ENCODE assay signal across 10 cellular contexts in genomic region chr6:4351506-4351852, GRCh38.
DNase-seq lines count a peak whose midpoint lies in the region; ATAC-seq and TF ChIP-seq lines count a peak whose summit lies in the region.
"Had no signal": no experiment of that assay in that cellular context is flagged by ENCODE, and none has a peak within 500 bp of the region (broad histone marks: within the 10 kb centered on the region; RNA-seq: fewer than 3 reads in every experiment).

No MANE protein-coding gene starts in this region.

- H3K27me3 ChIP-seq in HUES48 (ENCODE audit: control insufficient read depth, insufficient read depth, low read length) (no peaks in the 10 kb centered on the region), colonic mucosa (no peaks in the 10 kb centered on the region), left lung (no peaks in the 10 kb centered on the region), stomach (peaks cover 0 to 7% (median 0%) of the 10 kb centered on the region in 3 donors)

- intact Hi-C loops in colonic mucosa (cut with DNase I) (no loop called here), left lung (cut with DNase I) (no loop called here), stomach (cut with DNase I; ENCODE audit: low total_unique reads) (no loop called here)

- no peak for DNase-seq in colonic mucosa
- DNase-seq in left lung: no peak
- no peak for DNase-seq in stomach
- no peak for DNase-seq in activated CD4-positive, CD25-positive, alpha-beta regulatory T cell treated with anti-CD3 and anti-CD28 coated beads, Interleukin-2, amount 50 U/mL, for 72 hours
- no peak for DNase-seq in nephron progenitor cell
- DNase-seq: CD4-positive, alpha-beta T cell; NCI-H187 treated with DMSO at 0.1 percent for 48 hours had no signal

- ATAC-seq in left lung: no peak
- no peak for ATAC-seq in GM18505 (IDR thresholded peaks at IDR 0.05; ENCODE audit: unreplicated experiment)
- no peak for ATAC-seq in HG03025 (IDR thresholded peaks at IDR 0.05; ENCODE audit: low FRiP score, unreplicated experiment)

- H3K4me3 ChIP-seq in HUES48 (ENCODE audit: low read depth, low read length): no peak overlapping the region
- H3K4me3 ChIP-seq in colonic mucosa: no peak overlapping the region
- no peak overlapping the region for H3K4me3 ChIP-seq in left lung
- H3K4me3 ChIP-seq in stomach: no peak overlapping the region

- H3K36me3 ChIP-seq in HUES48 (ENCODE audit: control insufficient read depth, insufficient read depth, low read length) (no peaks in the 10 kb centered on the region), colonic mucosa (no peaks in the 10 kb centered on the region), left lung (no peaks in the 10 kb centered on the region), stomach (no peaks in the 10 kb centered on the region)

- H3K27ac Mint-ChIP-seq in nephron progenitor cell: no peak overlapping the region
- H3K27ac Mint-ChIP-seq: CD4-positive, alpha-beta T cell had no signal

- TF ChIP-seq EP300 in stomach (IDR thresholded peaks at IDR 0.05): no peak

- no peak overlapping the region for H3K4me3 Mint-ChIP-seq in nephron progenitor cell
- H3K4me3 Mint-ChIP-seq: CD4-positive, alpha-beta T cell had no signal

- no peak overlapping the region for H3K9ac ChIP-seq in HUES48 (ENCODE audit: low read depth, low read length)
- H3K9ac ChIP-seq in colonic mucosa (ENCODE audit: low read depth in 2 of 2, low read length in 2 of 2): no peak overlapping the region

- peak overlapping the region; percentile 15 for H3K27ac ChIP-seq in HUES48 (ENCODE audit: low read depth, low read length)
- peak overlapping the region; percentile 13 for H3K27ac ChIP-seq in colonic mucosa
- peak overlapping the region; percentile 28 to 61 for H3K27ac ChIP-seq in left lung
- H3K27ac ChIP-seq in stomach: peak overlapping the region; percentile 14 to 84 (median 79)

- peaks cover 4% of the 10 kb centered on the region for H3K9me3 Mint-ChIP-seq in nephron progenitor cell
- H3K9me3 Mint-ChIP-seq: CD4-positive, alpha-beta T cell had no signal

- no peak for TF ChIP-seq CTCF in colonic mucosa (IDR thresholded peaks at IDR 0.05)
- TF ChIP-seq CTCF in left lung (IDR thresholded peaks at IDR 0.05): no peak
- TF ChIP-seq CTCF in stomach (IDR thresholded peaks at IDR 0.05): no peak
- no peak for TF ChIP-seq CTCF in nephron progenitor cell (IDR thresholded peaks at IDR 0.05)

- H3K4me1 ChIP-seq in HUES48 (ENCODE audit: control insufficient read depth, insufficient read depth, low read length) (no peaks in the 10 kb centered on the region), colonic mucosa (no peaks in the 10 kb centered on the region), left lung (peaks cover 0 to 4% of the 10 kb centered on the region in 2 donors), stomach (peaks cover 0 to 43% (median 13%) of the 10 kb centered on the region in 4 donors)

- whole genome bisulfite sequencing in stomach, 5 donors: 58 to 73% (median 67%) methylated on average over 7 of the region's 7 CpGs

- no peaks in the 10 kb centered on the region for H3K9me3 ChIP-seq in HUES48 (ENCODE audit: control insufficient read depth, insufficient read depth, low read length)
- H3K9me3 ChIP-seq in colonic mucosa: no peaks in the 10 kb centered on the region
- no peaks in the 10 kb centered on the region for H3K9me3 ChIP-seq in left lung
- no peaks in the 10 kb centered on the region for H3K9me3 ChIP-seq in stomach

- no peak for TF ChIP-seq POLR2A in stomach (IDR thresholded peaks at IDR 0.05)
- TF ChIP-seq POLR2A in GM18505 (IDR thresholded peaks at IDR 0.05; ENCODE audit: borderline replicate concordance, extremely low read depth, insufficient read depth, insufficient read length): no peak

- no peaks in the 10 kb centered on the region for H3K36me3 Mint-ChIP-seq in nephron progenitor cell (ENCODE audit: low read depth)

- peaks cover 27% of the 10 kb centered on the region for H3K4me1 Mint-ChIP-seq in nephron progenitor cell

- H3K27me3 Mint-ChIP-seq in nephron progenitor cell (ENCODE audit: low read depth, poor library complexity): peaks cover 5% of the 10 kb centered on the region

Comparison
In these comparisons a context has a peak if more than half of its experiments do, and no peak if none do; other contexts are left out.
1. H3K27ac ChIP-seq: peak in every context shown above with its lines; median percentile 79 in stomach; 44 in left lung; 15 in HUES48; 13 in colonic mucosa.